ENCODE assay signal across 1 cellular context in the genomic region with DNA sequence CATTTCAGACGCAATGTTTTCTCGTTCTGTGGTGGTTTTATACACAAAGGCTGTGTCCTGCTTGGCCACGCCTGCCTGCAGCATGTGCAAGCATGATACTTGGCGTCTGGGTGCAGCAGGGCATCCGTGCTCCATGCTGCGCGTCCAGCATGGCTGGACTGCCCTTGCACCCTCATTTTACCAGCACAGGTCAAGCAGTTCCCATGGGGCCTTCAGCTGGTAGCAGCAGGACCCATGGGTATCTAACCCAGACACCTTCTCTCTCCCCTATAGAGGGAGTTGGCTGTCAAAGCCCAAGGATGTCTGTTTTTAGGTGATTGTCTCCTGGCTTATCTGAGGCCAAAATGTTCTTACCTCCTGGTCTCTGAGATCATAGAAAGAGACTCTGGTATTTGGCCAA.
A peak's percentile ranks its signal among the peaks of the same experiment; 100 is the strongest.
TF ChIP-seq lines count a peak whose summit lies in the region.

No MANE protein-coding gene starts in this region.

TF ChIP-seq in K562, 482 proteins besides CTCF, POLR2A, EP300 and RAD21 (continued from another document and continues in another):
- no peak for TF ChIP-seq STAT5B (CRISPR knock-in tag; IDR thresholded peaks at IDR 0.05)
- TF ChIP-seq DPF2 (IDR thresholded peaks at IDR 0.05), result peak; percentile 92
- TF ChIP-seq, protein P1, sequence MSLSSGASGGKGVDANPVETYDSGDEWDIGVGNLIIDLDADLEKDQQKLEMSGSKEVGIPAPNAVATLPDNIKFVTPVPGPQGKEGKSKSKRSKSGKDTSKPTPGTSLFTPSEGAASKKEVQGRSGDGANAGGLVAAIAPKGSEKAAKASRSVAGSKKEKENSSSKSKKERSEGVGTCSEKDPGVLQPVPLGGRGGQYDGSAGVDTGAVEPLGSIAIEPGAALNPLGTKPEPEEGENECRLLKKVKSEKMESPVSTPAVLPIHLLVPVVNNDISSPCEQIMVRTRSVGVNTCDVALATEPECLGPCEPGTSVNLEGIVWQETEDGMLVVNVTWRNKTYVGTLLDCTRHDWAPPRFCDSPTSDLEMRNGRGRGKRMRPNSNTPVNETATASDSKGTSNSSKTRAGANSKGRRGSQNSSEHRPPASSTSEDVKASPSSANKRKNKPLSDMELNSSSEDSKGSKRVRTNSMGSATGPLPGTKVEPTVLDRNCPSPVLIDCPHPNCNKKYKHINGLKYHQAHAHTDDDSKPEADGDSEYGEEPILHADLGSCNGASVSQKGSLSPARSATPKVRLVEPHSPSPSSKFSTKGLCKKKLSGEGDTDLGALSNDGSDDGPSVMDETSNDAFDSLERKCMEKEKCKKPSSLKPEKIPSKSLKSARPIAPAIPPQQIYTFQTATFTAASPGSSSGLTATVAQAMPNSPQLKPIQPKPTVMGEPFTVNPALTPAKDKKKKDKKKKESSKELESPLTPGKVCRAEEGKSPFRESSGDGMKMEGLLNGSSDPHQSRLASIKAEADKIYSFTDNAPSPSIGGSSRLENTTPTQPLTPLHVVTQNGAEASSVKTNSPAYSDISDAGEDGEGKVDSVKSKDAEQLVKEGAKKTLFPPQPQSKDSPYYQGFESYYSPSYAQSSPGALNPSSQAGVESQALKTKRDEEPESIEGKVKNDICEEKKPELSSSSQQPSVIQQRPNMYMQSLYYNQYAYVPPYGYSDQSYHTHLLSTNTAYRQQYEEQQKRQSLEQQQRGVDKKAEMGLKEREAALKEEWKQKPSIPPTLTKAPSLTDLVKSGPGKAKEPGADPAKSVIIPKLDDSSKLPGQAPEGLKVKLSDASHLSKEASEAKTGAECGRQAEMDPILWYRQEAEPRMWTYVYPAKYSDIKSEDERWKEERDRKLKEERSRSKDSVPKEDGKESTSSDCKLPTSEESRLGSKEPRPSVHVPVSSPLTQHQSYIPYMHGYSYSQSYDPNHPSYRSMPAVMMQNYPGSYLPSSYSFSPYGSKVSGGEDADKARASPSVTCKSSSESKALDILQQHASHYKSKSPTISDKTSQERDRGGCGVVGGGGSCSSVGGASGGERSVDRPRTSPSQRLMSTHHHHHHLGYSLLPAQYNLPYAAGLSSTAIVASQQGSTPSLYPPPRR (CRISPR knock-in tag; IDR thresholded peaks at IDR 0.05; ENCODE audit: borderline replicate concordance), result no peak
- no peak for TF ChIP-seq E4F1 (CRISPR knock-in tag; IDR thresholded peaks at IDR 0.05; ENCODE audit: borderline replicate concordance)
- no peak for TF ChIP-seq ZNF277 (CRISPR knock-in tag; IDR thresholded peaks at IDR 0.05; ENCODE audit: borderline replicate concordance)
- TF ChIP-seq NCOR1 (IDR thresholded peaks at IDR 0.05), result peak; percentile 96
- TF ChIP-seq E2F1 (CRISPR knock-in tag; IDR thresholded peaks at IDR 0.05), result no peak
- no peak for TF ChIP-seq ETV5 (CRISPR knock-in tag; IDR thresholded peaks at IDR 0.05; ENCODE audit: low read depth)
- no peak for TF ChIP-seq EP400 (IDR thresholded peaks at IDR 0.05)
- TF ChIP-seq CHD4 (IDR thresholded peaks at IDR 0.05; ENCODE audit: insufficient read depth, insufficient replicate concordance, low read depth, low read length, poor library complexity, severe bottlenecking), result no peak
- TF ChIP-seq, protein P2, sequence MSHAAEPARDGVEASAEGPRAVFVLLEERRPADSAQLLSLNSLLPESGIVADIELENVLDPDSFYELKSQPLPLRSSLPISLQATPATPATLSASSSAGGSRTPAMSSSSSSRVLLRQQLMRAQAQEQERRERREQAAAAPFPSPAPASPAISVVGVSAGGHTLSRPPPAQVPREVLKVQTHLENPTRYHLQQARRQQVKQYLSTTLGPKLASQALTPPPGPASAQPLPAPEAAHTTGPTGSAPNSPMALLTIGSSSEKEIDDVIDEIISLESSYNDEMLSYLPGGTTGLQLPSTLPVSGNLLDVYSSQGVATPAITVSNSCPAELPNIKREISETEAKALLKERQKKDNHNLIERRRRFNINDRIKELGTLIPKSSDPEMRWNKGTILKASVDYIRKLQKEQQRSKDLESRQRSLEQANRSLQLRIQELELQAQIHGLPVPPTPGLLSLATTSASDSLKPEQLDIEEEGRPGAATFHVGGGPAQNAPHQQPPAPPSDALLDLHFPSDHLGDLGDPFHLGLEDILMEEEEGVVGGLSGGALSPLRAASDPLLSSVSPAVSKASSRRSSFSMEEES (CRISPR knock-in tag; IDR thresholded peaks at IDR 0.05), result no peak
- no peak for TF ChIP-seq TCF7L2 (IDR thresholded peaks at IDR 0.05; ENCODE audit: low read depth, low read length)
- no peak for TF ChIP-seq LARP7 (IDR thresholded peaks at IDR 0.05)
- TF ChIP-seq, protein P3, sequence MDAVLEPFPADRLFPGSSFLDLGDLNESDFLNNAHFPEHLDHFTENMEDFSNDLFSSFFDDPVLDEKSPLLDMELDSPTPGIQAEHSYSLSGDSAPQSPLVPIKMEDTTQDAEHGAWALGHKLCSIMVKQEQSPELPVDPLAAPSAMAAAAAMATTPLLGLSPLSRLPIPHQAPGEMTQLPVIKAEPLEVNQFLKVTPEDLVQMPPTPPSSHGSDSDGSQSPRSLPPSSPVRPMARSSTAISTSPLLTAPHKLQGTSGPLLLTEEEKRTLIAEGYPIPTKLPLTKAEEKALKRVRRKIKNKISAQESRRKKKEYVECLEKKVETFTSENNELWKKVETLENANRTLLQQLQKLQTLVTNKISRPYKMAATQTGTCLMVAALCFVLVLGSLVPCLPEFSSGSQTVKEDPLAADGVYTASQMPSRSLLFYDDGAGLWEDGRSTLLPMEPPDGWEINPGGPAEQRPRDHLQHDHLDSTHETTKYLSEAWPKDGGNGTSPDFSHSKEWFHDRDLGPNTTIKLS (IDR thresholded peaks at IDR 0.05; ENCODE audit: borderline replicate concordance, low read depth), result no peak
- TF ChIP-seq ZFP30 (CRISPR knock-in tag; IDR thresholded peaks at IDR 0.05; ENCODE audit: borderline replicate concordance), result no peak
- TF ChIP-seq PCBP2 (IDR thresholded peaks at IDR 0.05; ENCODE audit: low read depth, low read length, poor library complexity, severe bottlenecking), result no peak
- no peak for TF ChIP-seq TFAM (CRISPR knock-in tag; conservative IDR thresholded peaks at IDR 0.05)
- no peak for TF ChIP-seq CBX8 (IDR thresholded peaks at IDR 0.05; ENCODE audit: borderline replicate concordance, extremely low read depth, low read depth, low read length, poor library complexity, severe bottlenecking)
- TF ChIP-seq HMBOX1 (IDR thresholded peaks at IDR 0.05), result no peak
- no peak for TF ChIP-seq ZNF507 (tag; conservative IDR thresholded peaks at IDR 0.05)
- TF ChIP-seq TCF7 (IDR thresholded peaks at IDR 0.05; ENCODE audit: borderline replicate concordance), result no peak
- TF ChIP-seq ZNF77 (CRISPR knock-in tag; IDR thresholded peaks at IDR 0.05), result no peak
- TF ChIP-seq ATF3 (IDR thresholded peaks at IDR 0.05), result no peak
- TF ChIP-seq ATF3 (CRISPR knock-in tag; conservative IDR thresholded peaks at IDR 0.05), result no peak
- TF ChIP-seq DMBX1 (CRISPR knock-in tag; IDR thresholded peaks at IDR 0.05; ENCODE audit: borderline replicate concordance), result no peak; the same call in 1 of the 2 replicates
- TF ChIP-seq ZNF165 (CRISPR knock-in tag; IDR thresholded peaks at IDR 0.05; ENCODE audit: borderline replicate concordance), result no peak
- TF ChIP-seq XRCC4 (IDR thresholded peaks at IDR 0.05; ENCODE audit: extremely low read depth, insufficient read depth, insufficient read length), result no peak
- no peak for TF ChIP-seq KLF6 (CRISPR knock-in tag; IDR thresholded peaks at IDR 0.05; ENCODE audit: borderline replicate concordance)
- no peak for TF ChIP-seq ZNF778 (CRISPR knock-in tag; IDR thresholded peaks at IDR 0.05)
- TF ChIP-seq, protein P4, sequence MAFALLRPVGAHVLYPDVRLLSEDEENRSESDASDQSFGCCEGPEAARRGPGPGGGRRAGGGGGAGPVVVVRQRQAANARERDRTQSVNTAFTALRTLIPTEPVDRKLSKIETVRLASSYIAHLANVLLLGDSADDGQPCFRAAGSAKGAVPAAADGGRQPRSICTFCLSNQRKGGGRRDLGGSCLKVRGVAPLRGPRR (CRISPR knock-in tag; IDR thresholded peaks at IDR 0.05), result no peak
- TF ChIP-seq CAMTA2 (CRISPR knock-in tag; conservative IDR thresholded peaks at IDR 0.05), result no peak
- no peak for TF ChIP-seq SREBF2 (CRISPR knock-in tag; IDR thresholded peaks at IDR 0.05)
- 0 out of 2 replicates have a peak, but pooled peaks have one; percentile 4 for TF ChIP-seq USF1 (CRISPR knock-in tag; IDR thresholded peaks at IDR 0.05)
- TF ChIP-seq TCFL5 (CRISPR knock-in tag; conservative IDR thresholded peaks at IDR 0.05), result no peak
- TF ChIP-seq ZNF75A (CRISPR knock-in tag; IDR thresholded peaks at IDR 0.05), result no peak
- TF ChIP-seq HSF4 (CRISPR knock-in tag; IDR thresholded peaks at IDR 0.05; ENCODE audit: borderline replicate concordance), result no peak
- no peak for TF ChIP-seq FOXJ3 (CRISPR knock-in tag; IDR thresholded peaks at IDR 0.05)
- no peak for TF ChIP-seq NR4A1 (CRISPR knock-in tag; IDR thresholded peaks at IDR 0.05)
- TF ChIP-seq NR4A1 (tag; IDR thresholded peaks at IDR 0.05), result no peak
- TF ChIP-seq POLR2H (tag; IDR thresholded peaks at IDR 0.05; ENCODE audit: low read depth), result no peak
- no peak for TF ChIP-seq ZNF316 (IDR thresholded peaks at IDR 0.05)
- TF ChIP-seq PHB (CRISPR knock-in tag; IDR thresholded peaks at IDR 0.05), result no peak
